In the genomic region with DNA sequence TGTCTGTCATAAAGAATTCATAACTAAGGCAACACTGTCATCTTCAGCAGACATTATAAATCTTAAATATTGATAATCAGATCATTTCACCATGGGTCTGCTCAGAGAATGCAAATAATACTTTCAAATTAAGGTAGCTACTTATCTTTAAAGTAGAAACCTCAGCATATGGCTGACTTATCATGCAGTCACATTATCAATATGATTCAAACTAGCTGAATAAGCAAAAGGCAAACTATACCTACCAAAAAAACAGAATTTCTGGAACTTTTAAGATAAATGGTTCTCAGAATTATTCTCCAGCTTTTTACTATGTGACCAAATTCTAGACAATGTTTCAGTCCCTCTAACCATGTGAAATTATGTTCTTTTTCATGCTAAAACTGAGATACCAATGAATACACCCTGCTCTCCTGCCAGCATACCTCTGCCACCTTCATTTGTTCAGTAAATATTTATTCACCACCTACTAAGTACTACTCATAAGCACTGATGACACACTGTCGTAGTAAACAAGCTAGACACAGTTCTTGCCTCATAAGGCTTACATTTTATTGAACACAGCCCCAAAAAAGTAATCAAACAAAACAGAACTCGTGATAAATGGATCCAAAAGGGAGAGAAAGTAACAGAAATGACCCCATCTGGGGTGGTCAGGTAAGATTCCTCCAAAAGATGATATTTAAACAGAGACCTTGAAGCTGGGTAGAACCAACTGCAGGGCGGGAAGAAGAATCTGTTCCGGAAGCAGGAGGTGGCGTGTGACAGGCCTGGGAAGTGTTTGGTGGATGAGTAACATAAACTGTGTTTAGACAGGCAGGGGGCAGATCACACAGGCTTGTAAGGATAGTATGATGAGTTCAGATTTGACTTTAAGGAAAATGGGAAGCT, we compare ENCODE assay signal across 13 cellular contexts. TPM values are rescaled to one million over a fixed set of nuclear protein-coding genes. Genes with fewer than 3 reads are reported as not detected.
DNase-seq lines count a peak whose midpoint lies in the region; ATAC-seq, FAIRE-seq and TF ChIP-seq lines count a peak whose summit lies in the region.
"Had no signal": no experiment of that assay in that cellular context is flagged by ENCODE, and none has a peak within 500 bp of the region (broad histone marks: within the 10 kb centered on the region; RNA-seq: fewer than 3 reads in every experiment).

No MANE protein-coding gene starts in this region.

- peaks cover 90% of the 10 kb centered on the region for H3K79me2 ChIP-seq in astrocyte (ENCODE audit: insufficient read depth, low read length)

- H3K4me2 ChIP-seq in astrocyte (ENCODE audit: low read length), result peak overlapping the region; percentile 63

- no peak overlapping the region for H2AFZ ChIP-seq in astrocyte (ENCODE audit: low read depth, low read length)

- FAIRE-seq in astrocyte (lab: Jason Lieb, UNC), result peak; percentile 94
- FAIRE-seq: small intestine had no signal

- H3K4me1 Mint-ChIP-seq in HFFc6 (ENCODE audit: low read depth) (peaks cover 77% of the 10 kb centered on the region), astrocyte (ENCODE audit: low read depth, unreplicated experiment) (peaks cover 39% of the 10 kb centered on the region)
- H3K4me1 Mint-ChIP-seq: central memory CD8-positive, alpha-beta T cell had no signal

- H3K4me3 ChIP-seq in astrocyte (ENCODE audit: insufficient read depth, low read depth, low read length) (no peak overlapping the region), skeletal muscle cell (ENCODE audit: low read depth, low read length) (no peak overlapping the region)

- H3K4me3 Mint-ChIP-seq in HFFc6, result peak overlapping the region; percentile 69
- H3K4me3 Mint-ChIP-seq in astrocyte (ENCODE audit: unreplicated experiment), result peak overlapping the region; percentile 60
- H3K4me3 Mint-ChIP-seq: central memory CD8-positive, alpha-beta T cell; immature natural killer cell; stimulated activated naive CD8-positive, alpha-beta T cell treated with anti-CD3 and anti-CD28 coated beads, Interleukin-15, Interleukin-2, amounts not matched to agents 100 ng/mL and 50 ng/mL, for 24 hours had no signal

- H3K4me1 ChIP-seq in astrocyte (ENCODE audit: insufficient read depth, low read length), result peaks cover 11% of the 10 kb centered on the region

- DNase-seq in HFFc6 (peak; percentile 77), astrocyte (ENCODE audit: low read depth) (peak; percentile 77), Right ventricle myocardium superior (no peak), skeletal muscle cell (ENCODE audit: low read depth) (peak; percentile 59), OCI-M1 (lab: John Stamatoyannopoulos, UW) (no peak), T-helper 1 cell (no peak)
- DNase-seq: activated CD4-positive, alpha-beta T cell treated with anti-CD3 and anti-CD28 coated beads, Interleukin-2, amount 50 U/mL, for 1 hour; immature natural killer cell; small intestine had no signal

- H3K36me3 Mint-ChIP-seq in HFFc6 (ENCODE audit: low read depth), result peaks cover 4% of the 10 kb centered on the region
- peaks cover 2% of the 10 kb centered on the region for H3K36me3 Mint-ChIP-seq in astrocyte (ENCODE audit: low read depth, unreplicated experiment)
- H3K36me3 Mint-ChIP-seq: immature natural killer cell had no signal

- intact Hi-C loops in Right ventricle myocardium superior (cut with DNase I), result no loop called here

- peak overlapping the region; percentile 37 for H3K9ac ChIP-seq in astrocyte (ENCODE audit: low read length)

- no peaks in the 10 kb centered on the region for H3K9me3 Mint-ChIP-seq in HFFc6
- peaks cover 2% of the 10 kb centered on the region for H3K9me3 Mint-ChIP-seq in astrocyte (ENCODE audit: unreplicated experiment)
- H3K9me3 Mint-ChIP-seq: central memory CD8-positive, alpha-beta T cell; immature natural killer cell; stimulated activated naive CD8-positive, alpha-beta T cell treated with anti-CD3 and anti-CD28 coated beads, Interleukin-15, Interleukin-2, amounts not matched to agents 100 ng/mL and 50 ng/mL, for 24 hours had no signal

- H3K27ac Mint-ChIP-seq in HFFc6 (peak overlapping the region; percentile 84), astrocyte (ENCODE audit: unreplicated experiment) (peak overlapping the region; percentile 97)
- H3K27ac Mint-ChIP-seq: immature natural killer cell; stimulated activated naive CD8-positive, alpha-beta T cell treated with anti-CD3 and anti-CD28 coated beads, Interleukin-15, Interleukin-2, amounts not matched to agents 100 ng/mL and 50 ng/mL, for 24 hours had no signal

- TF ChIP-seq CTCF in HFFc6 (IDR thresholded peaks at IDR 0.05) (no peak; the same call in 1 of the 2 replicates), astrocyte (IDR thresholded peaks at IDR 0.05; ENCODE audit: insufficient read depth, low read depth, low read length) (no peak)

- no peaks in the 10 kb centered on the region for H3K9me3 ChIP-seq in astrocyte (ENCODE audit: insufficient read depth, low read depth, low read length)

- H3K27me3 ChIP-seq in astrocyte (ENCODE audit: insufficient read depth, low read length), result no peaks in the 10 kb centered on the region

- H3K27me3 Mint-ChIP-seq in HFFc6 (ENCODE audit: insufficient read depth) (peaks cover 1% of the 10 kb centered on the region; the same call in 1 of the 2 replicates), astrocyte (ENCODE audit: low read depth, unreplicated experiment) (no peaks in the 10 kb centered on the region)

- H3K27ac ChIP-seq in astrocyte (ENCODE audit: low read depth, low read length), result peak overlapping the region; percentile 57

- peaks cover 26% of the 10 kb centered on the region for H4K20me1 ChIP-seq in astrocyte (ENCODE audit: insufficient read depth, low read length)

- ATAC-seq in Right ventricle myocardium superior (ENCODE audit: poor library complexity) (peak; percentile 74), HG02840 (IDR thresholded peaks at IDR 0.05; ENCODE audit: low FRiP score, unreplicated experiment) (no peak), GM18511 (IDR thresholded peaks at IDR 0.05; ENCODE audit: unreplicated experiment) (no peak)

- no peaks in the 10 kb centered on the region for H3K36me3 ChIP-seq in astrocyte (ENCODE audit: insufficient read depth, low read length)

RNA-seq across cellular contexts. Expression of a gene that starts 17.7 kb away (rescaled TPM):
- 10 to 100 TPM; 22.2 to 33.7 (median 28.2) TPM for total RNA-seq in HFFc6 (2021; fragmentation: NEBNext Ultra II Directional; extraction: Animal tissue kit (Norgen Biotek cat#: 25700))
- total RNA-seq in astrocyte, result 38.9 and 42.0 TPM in 2 replicates
- total RNA-seq in Right ventricle myocardium superior, result 33.5 TPM

Comparison
In these comparisons a context has a peak if more than half of its experiments do, and no peak if none do; other contexts are left out.
1. DNase-seq: peak in HFFc6 (single experiment), astrocyte (single experiment) and skeletal muscle cell (single experiment); none in Right ventricle myocardium superior (single experiment), OCI-M1 (single experiment) and T-helper 1 cell (0 of 5).